ENCODE assay signal across 17 cellular contexts in genomic region chr18:8947576-8947975, GRCh38.
DNase-seq lines count a peak whose midpoint lies in the region; ATAC-seq and TF ChIP-seq lines count a peak whose summit lies in the region.
"Had no signal": no experiment of that assay in that cellular context is flagged by ENCODE, and none has a peak within 500 bp of the region (broad histone marks: within the 10 kb centered on the region; RNA-seq: fewer than 3 reads in every experiment).

No MANE protein-coding gene starts in this region.

- no peak overlapping the region for H3K23ac ChIP-seq in mesendoderm (ENCODE audit: low read length)

- no peak overlapping the region for H4K5ac ChIP-seq in mesendoderm (ENCODE audit: low read length)

- H3K9me3 Mint-ChIP-seq in activated T-helper 17 cell treated with anti-CD3 and anti-CD28 coated beads, Interleukin-2, amount 50 U/mL, for 72 hours, result no peaks in the 10 kb centered on the region
- H3K9me3 Mint-ChIP-seq in naive thymus-derived CD4-positive, alpha-beta T cell, result peaks cover 0 to 6% (median 0%) of the 10 kb centered on the region in 11 donors
- no peaks in the 10 kb centered on the region for H3K9me3 Mint-ChIP-seq in activated CD8-positive, alpha-beta T cell treated with anti-CD3 and anti-CD28 coated beads for 36 hours
- H3K9me3 Mint-ChIP-seq: activated T-cell treated with anti-CD3 and anti-CD28 coated beads, Interleukin-2, amount 50 U/mL, for 4 hours had no signal

- H2BK120ac ChIP-seq in mesendoderm (ENCODE audit: low read depth, low read length), result no peak overlapping the region

- no peaks in the 10 kb centered on the region for H3K36me3 Mint-ChIP-seq in activated T-helper 17 cell treated with anti-CD3 and anti-CD28 coated beads, Interleukin-2, amount 50 U/mL, for 72 hours (ENCODE audit: low read depth)
- H3K36me3 Mint-ChIP-seq in naive thymus-derived CD4-positive, alpha-beta T cell, result no peaks in the 10 kb centered on the region
- no peaks in the 10 kb centered on the region for H3K36me3 Mint-ChIP-seq in activated CD8-positive, alpha-beta T cell treated with anti-CD3 and anti-CD28 coated beads for 36 hours (ENCODE audit: low read depth)
- H3K36me3 Mint-ChIP-seq: memory B cell had no signal

- H3K9me3 ChIP-seq in AG04450 (ENCODE audit: control insufficient read depth, insufficient read depth, low read length) (peaks cover 13% of the 10 kb centered on the region), HUES6 (ENCODE audit: control insufficient read depth, insufficient read depth, low read depth, low read length) (peaks cover 12% of the 10 kb centered on the region; the same call in 1 of the 2 replicates)
- H3K9me3 ChIP-seq in naive thymus-derived CD4-positive, alpha-beta T cell (ENCODE audit: control insufficient read depth in 2 of 3, low read length in 3 of 3), result no peaks in the 10 kb centered on the region

- H3K27ac ChIP-seq in AG04450 (ENCODE audit: low read depth, low read length), result peak overlapping the region; percentile 97
- no peak overlapping the region; the same call in 1 of the 2 replicates for H3K27ac ChIP-seq in HUES6 (ENCODE audit: low read depth, low read length)
- H3K27ac ChIP-seq in mesendoderm (ENCODE audit: low read depth, low read length), result no peak overlapping the region
- no peak overlapping the region for H3K27ac ChIP-seq in naive thymus-derived CD4-positive, alpha-beta T cell (ENCODE audit: low read depth, low read length)

- no peak for ATAC-seq in activated T-helper 17 cell treated with anti-CD3 and anti-CD28 coated beads, Interleukin-2, amount 50 U/mL, for 72 hours (replicated peaks)
- no peak for ATAC-seq in naive thymus-derived CD4-positive, alpha-beta T cell
- ATAC-seq in GM19328 (IDR thresholded peaks at IDR 0.05; ENCODE audit: unreplicated experiment), result no peak
- no peak for ATAC-seq in activated CD8-positive, alpha-beta T cell treated with anti-CD3 and anti-CD28 coated beads for 36 hours
- ATAC-seq: activated CD4-positive, alpha-beta T cell treated with anti-CD3 and anti-CD28 coated beads for 36 hours; activated T-cell treated with anti-CD3 and anti-CD28 coated beads, Interleukin-2, amount 50 U/mL, for 4 hours; GM12878; Panc1; T-helper 17 cell had no signal

- H3K4me1 ChIP-seq in HUES6 (ENCODE audit: control insufficient read depth, insufficient read depth, low read length) (peaks cover 35% of the 10 kb centered on the region), mesendoderm (ENCODE audit: control insufficient read depth, low read depth, low read length) (peaks cover 7% of the 10 kb centered on the region)
- no peaks in the 10 kb centered on the region for H3K4me1 ChIP-seq in naive thymus-derived CD4-positive, alpha-beta T cell (ENCODE audit: control insufficient read depth in 2 of 2, insufficient read depth in 2 of 2, low read length in 2 of 2)

- H3K9ac ChIP-seq in HUES6 (ENCODE audit: low read length) (peak overlapping the region; percentile 37), mesendoderm (ENCODE audit: low read length) (no peak overlapping the region)

- H3K4me3 Mint-ChIP-seq in activated T-helper 17 cell treated with anti-CD3 and anti-CD28 coated beads, Interleukin-2, amount 50 U/mL, for 72 hours, result no peak overlapping the region
- H3K4me3 Mint-ChIP-seq in naive thymus-derived CD4-positive, alpha-beta T cell, result no peak overlapping the region
- H3K4me3 Mint-ChIP-seq in activated CD8-positive, alpha-beta T cell treated with anti-CD3 and anti-CD28 coated beads for 36 hours, result no peak overlapping the region
- H3K4me3 Mint-ChIP-seq: activated CD4-positive, alpha-beta T cell treated with anti-CD3 and anti-CD28 coated beads for 36 hours; activated T-cell treated with anti-CD3 and anti-CD28 coated beads, Interleukin-2, amount 50 U/mL, for 4 hours; memory B cell; T-helper 17 cell had no signal

- intact Hi-C loops in naive thymus-derived CD4-positive, alpha-beta T cell (cut with micrococcal nuclease), result no loop called here
- intact Hi-C loops in activated CD8-positive, alpha-beta T cell treated with anti-CD3 and anti-CD28 coated beads for 36 hours (cut with micrococcal nuclease), result no loop called here

- CTCF ChIA-PET in AG04450 (lab: Charles Lee), result interaction anchor here (0.6 kb wide), 1 partner anchor 1078 kb away, joined by 3 read pairs; no protein-coding TSS in a partner anchor
- CTCF ChIA-PET in naive thymus-derived CD4-positive, alpha-beta T cell (lab: Charles Lee), result no interaction called here
- CTCF ChIA-PET in activated CD8-positive, alpha-beta T cell treated with anti-CD3 and anti-CD28 coated beads for 36 hours (lab: Charles Lee), result interaction anchor here (1.0 kb wide), 1 partner anchor 34 kb away, joined by 3 read pairs; no protein-coding TSS in a partner anchor

- TF ChIP-seq CTCF in AG04450 (IDR thresholded peaks at IDR 0.05; ENCODE audit: low read depth, low read length), result no peak
- TF ChIP-seq CTCF in activated CD8-positive, alpha-beta T cell treated with anti-CD3 and anti-CD28 coated beads for 36 hours (IDR thresholded peaks at IDR 0.05), result no peak

- H3K27ac Mint-ChIP-seq in activated T-helper 17 cell treated with anti-CD3 and anti-CD28 coated beads, Interleukin-2, amount 50 U/mL, for 72 hours, result no peak overlapping the region
- no peak overlapping the region for H3K27ac Mint-ChIP-seq in naive thymus-derived CD4-positive, alpha-beta T cell
- H3K27ac Mint-ChIP-seq in activated CD8-positive, alpha-beta T cell treated with anti-CD3 and anti-CD28 coated beads for 36 hours, result no peak overlapping the region
- H3K27ac Mint-ChIP-seq: activated CD4-positive, alpha-beta T cell treated with anti-CD3 and anti-CD28 coated beads for 36 hours; memory B cell; T-helper 17 cell had no signal

- H3K79me1 ChIP-seq in mesendoderm (ENCODE audit: low read length), result no peaks in the 10 kb centered on the region

- no peak overlapping the region for H2BK5ac ChIP-seq in mesendoderm (ENCODE audit: low read length)

- H3K4me3 ChIP-seq in AG04450 (ENCODE audit: low read depth, low read length) (no peak overlapping the region), HUES6 (ENCODE audit: low read depth, low read length) (no peak overlapping the region), mesendoderm (ENCODE audit: low read length) (no peak overlapping the region)
- no peak overlapping the region for H3K4me3 ChIP-seq in naive thymus-derived CD4-positive, alpha-beta T cell (ENCODE audit: low read length)
- H3K4me3 ChIP-seq: GM12878 had no signal

- POLR2A ChIA-PET in AG04450 (lab: Yijun Ruan, JAX), result interaction anchor here (1.2 to 1.9 kb wide), 3 partner anchors 89 to 147 kb away, joined by 3 to 6 read pairs (median 3); no protein-coding TSS in a partner anchor
- POLR2A ChIA-PET in naive thymus-derived CD4-positive, alpha-beta T cell (lab: Charles Lee), result no interaction called here
- POLR2A ChIA-PET in activated CD8-positive, alpha-beta T cell treated with anti-CD3 and anti-CD28 coated beads for 36 hours (lab: Charles Lee), result no interaction called here

- no peak overlapping the region for H3K18ac ChIP-seq in mesendoderm (ENCODE audit: low read length)

- H3K56ac ChIP-seq in mesendoderm (ENCODE audit: low read length), result peak overlapping the region; percentile 3

- no CpG with 5 or more reads among the region's 7 CpGs for WGBS in mesendoderm (ENCODE audit: extremely low coverage, insufficient coverage, low lambda C conversion rate)

- H3K36me3 ChIP-seq in HUES6 (ENCODE audit: control insufficient read depth, insufficient read depth, low read length), result no peaks in the 10 kb centered on the region
- no peaks in the 10 kb centered on the region for H3K36me3 ChIP-seq in mesendoderm (ENCODE audit: control insufficient read depth, insufficient read depth, low read length)
- H3K36me3 ChIP-seq in naive thymus-derived CD4-positive, alpha-beta T cell (ENCODE audit: control insufficient read depth in 2 of 3, insufficient read depth in 3 of 3, low read length in 3 of 3), result no peaks in the 10 kb centered on the region

- no peaks in the 10 kb centered on the region for H3K79me2 ChIP-seq in mesendoderm (ENCODE audit: control insufficient read depth, insufficient read depth, low read length)

- no peak overlapping the region for H3K4me2 ChIP-seq in mesendoderm (ENCODE audit: low read length)

- no peaks in the 10 kb centered on the region for H3K27me3 ChIP-seq in AG04450 (ENCODE audit: control insufficient read depth, insufficient read depth, low read length)
- H3K27me3 ChIP-seq in HUES6 (ENCODE audit: control insufficient read depth, insufficient read depth, low read length), result no peaks in the 10 kb centered on the region
- no peaks in the 10 kb centered on the region for H3K27me3 ChIP-seq in mesendoderm (ENCODE audit: insufficient read depth, low read length, poor library complexity)
- no peaks in the 10 kb centered on the region for H3K27me3 ChIP-seq in naive thymus-derived CD4-positive, alpha-beta T cell (ENCODE audit: control insufficient read depth in 2 of 2, insufficient read depth in 2 of 2, low read length in 2 of 2)

- H2BK15ac ChIP-seq in mesendoderm (replicated peaks; ENCODE audit: low read depth), result no peak overlapping the region

- no peaks in the 10 kb centered on the region for H3K4me1 Mint-ChIP-seq in activated T-helper 17 cell treated with anti-CD3 and anti-CD28 coated beads, Interleukin-2, amount 50 U/mL, for 72 hours
- peaks cover 0 to 10% (median 5%) of the 10 kb centered on the region in 7 donors for H3K4me1 Mint-ChIP-seq in naive thymus-derived CD4-positive, alpha-beta T cell
- H3K4me1 Mint-ChIP-seq in activated CD8-positive, alpha-beta T cell treated with anti-CD3 and anti-CD28 coated beads for 36 hours (ENCODE audit: low read depth), result peaks cover 5% of the 10 kb centered on the region

- H2AK5ac ChIP-seq in mesendoderm (ENCODE audit: low read length), result no peak overlapping the region

- DNase-seq in AG04450 (ENCODE audit: low read depth, low spot score) (no peak), astrocyte of the hippocampus (ENCODE audit: low read depth, low spot score) (peak; percentile 83), mesendoderm (peak; percentile 65)
- DNase-seq in naive thymus-derived CD4-positive, alpha-beta T cell, result no peak
- no peak for DNase-seq in activated CD8-positive, alpha-beta T cell treated with anti-CD3 and anti-CD28 coated beads for 36 hours
- DNase-seq: activated CD4-positive, alpha-beta T cell treated with anti-CD3 and anti-CD28 coated beads for 36 hours; activated T-cell treated with anti-CD3 and anti-CD28 coated beads, Interleukin-2, amount 50 U/mL, for 4 hours; KG1; NCI-H1417; NCI-H345; T-helper 17 cell had no signal

- peaks cover 10% of the 10 kb centered on the region for H3K27me3 Mint-ChIP-seq in activated T-helper 17 cell treated with anti-CD3 and anti-CD28 coated beads, Interleukin-2, amount 50 U/mL, for 72 hours
- H3K27me3 Mint-ChIP-seq in naive thymus-derived CD4-positive, alpha-beta T cell, result peaks cover 0 to 23% (median 14%) of the 10 kb centered on the region in 5 donors
- no peaks in the 10 kb centered on the region for H3K27me3 Mint-ChIP-seq in activated CD8-positive, alpha-beta T cell treated with anti-CD3 and anti-CD28 coated beads for 36 hours
- H3K27me3 Mint-ChIP-seq: memory B cell had no signal

- no peak overlapping the region for H3K4ac ChIP-seq in mesendoderm (ENCODE audit: low read depth, low read length)

- H4K8ac ChIP-seq in mesendoderm (ENCODE audit: low read depth, low read length), result no peak overlapping the region

Comparison
In these comparisons a context has a peak if more than half of its experiments do, and no peak if none do; other contexts are left out.
1. DNase-seq: peak in astrocyte of the hippocampus (single experiment) and mesendoderm (single experiment); none in AG04450 (single experiment), naive thymus-derived CD4-positive, alpha-beta T cell (0 of 9) and activated CD8-positive, alpha-beta T cell treated with anti-CD3 and anti-CD28 coated beads for 36 hours (single experiment).